12 cellular contexts compared by ENCODE assay signal in genomic region chr10:122130474-122131110, GRCh38.
"Had no signal": no experiment of that assay in that cellular context is flagged by ENCODE, and none has a peak within 500 bp of the region (broad histone marks: within the 10 kb centered on the region; RNA-seq: fewer than 3 reads in every experiment).

No MANE protein-coding gene starts in this region.

- H3K4me1 ChIP-seq: prostate gland had no signal

- DNase-seq: activated B cell treated with CpG ODN at 0.5 μM for 24 hours; activated CD4-positive, alpha-beta T cell treated with anti-CD3 and anti-CD28 coated beads, Interleukin-2, amount 10 ng/mL, durations not matched to agents 24 days and 14 days; activated naive CD4-positive, alpha-beta T cell treated with anti-CD3 and anti-CD28 coated beads for 36 hours; effector memory CD8-positive, alpha-beta T cell; nucleus accumbens; stimulated activated CD4-positive, alpha-beta T cell treated with anti-CD3 and anti-CD28 coated beads, Interleukin-4, amount 100 ng/mL, for 1 hour; stimulated activated CD8-positive, alpha-beta memory T cell treated with anti-CD3 and anti-CD28 coated beads, Interleukin-4, amount 100 ng/mL, for 48 hours; stimulated activated naive CD8-positive, alpha-beta T cell treated with anti-CD3 and anti-CD28 coated beads, Interleukin-15, Interleukin-2, amounts not matched to agents 100 U/mL and 50 U/mL, for 24 hours had no signal

- H3K4me3 ChIP-seq: prostate gland, vagina had no signal

- H3K27me3 ChIP-seq: vagina had no signal

- ATAC-seq: effector memory CD8-positive, alpha-beta T cell; natural killer cell treated with Interleukin-12 subunit alpha and Interleukin-12 subunit beta and Interleukin-15 and Interleukin-18, amount 100 ng/mL, for 72 hours; stimulated activated naive CD8-positive, alpha-beta T cell treated with anti-CD3 and anti-CD28 coated beads, Interleukin-15, Interleukin-2, amounts not matched to agents 100 U/mL and 50 U/mL, for 24 hours had no signal

- H3K9me3 ChIP-seq: prostate gland, vagina had no signal

- H3K27ac ChIP-seq: epithelial cell of prostate had no signal
